8 cellular contexts compared by ENCODE assay signal in genomic region chr5:119054082-119054481, GRCh38.
"Had no signal": no experiment of that assay in that cellular context is flagged by ENCODE, and none has a peak within 500 bp of the region (broad histone marks: within the 10 kb centered on the region; RNA-seq: fewer than 3 reads in every experiment).

No MANE protein-coding gene starts in this region.

- H3K4me3 ChIP-seq: GM12878 had no signal

- ATAC-seq: GM12878 had no signal

- DNase-seq: GDM1, GF-D8 had no signal

- FAIRE-seq: G401.6, GM12878, GM12891, GM12892, GM18507, GM19239 had no signal
